Comparison of ENCODE assay signal across 10 cellular contexts in genomic region chr12:1576410-1577240, GRCh38. TPM values are rescaled to one million over a fixed set of nuclear protein-coding genes. Genes with fewer than 3 reads are reported as not detected.
DNase-seq lines count a peak whose midpoint lies in the region; ATAC-seq and TF ChIP-seq lines count a peak whose summit lies in the region.
"Had no signal": no experiment of that assay in that cellular context is flagged by ENCODE, and none has a peak within 500 bp of the region (broad histone marks: within the 10 kb centered on the region; RNA-seq: fewer than 3 reads in every experiment).

No MANE protein-coding gene starts in this region.

- H3K27me3 Mint-ChIP-seq in activated CD8-positive, alpha-beta T cell treated with anti-CD3 and anti-CD28 coated beads for 36 hours = no peaks in the 10 kb centered on the region

- H3K27ac ChIP-seq in esophagus squamous epithelium (peak overlapping the region; percentile 6 to 79 (median 63)), muscle layer of colon (ENCODE audit: low read depth, low read length) (peak overlapping the region; percentile 62)

- H3K36me3 Mint-ChIP-seq in activated CD8-positive, alpha-beta T cell treated with anti-CD3 and anti-CD28 coated beads for 36 hours (ENCODE audit: low read depth) = peaks cover 1% of the 10 kb centered on the region

- ATAC-seq in Right ventricle myocardium inferior = peak; percentile 68
- no peak for ATAC-seq in HG02938 (IDR thresholded peaks at IDR 0.05; ENCODE audit: unreplicated experiment)
- ATAC-seq in activated CD8-positive, alpha-beta T cell treated with anti-CD3 and anti-CD28 coated beads for 36 hours = no peak

- no peaks in the 10 kb centered on the region for H3K9me3 ChIP-seq in esophagus squamous epithelium
- no peaks in the 10 kb centered on the region for H3K9me3 ChIP-seq in muscle layer of colon (ENCODE audit: low read length)

- H3K36me3 ChIP-seq in esophagus squamous epithelium = no peaks in the 10 kb centered on the region
- H3K36me3 ChIP-seq in muscle layer of colon (ENCODE audit: insufficient read depth, low read length) = no peaks in the 10 kb centered on the region

- peak overlapping the region; percentile 3 for H3K9ac ChIP-seq in muscle layer of colon (ENCODE audit: low read length)

- TF ChIP-seq POLR2A in esophagus squamous epithelium (IDR thresholded peaks at IDR 0.05) = no peak

- CTCF ChIA-PET in activated CD8-positive, alpha-beta T cell treated with anti-CD3 and anti-CD28 coated beads for 36 hours (lab: Charles Lee) = interaction anchor here (10.4 kb wide), 1 partner anchor 459 kb away, joined by 177 read pairs; no protein-coding TSS in a partner anchor

- H3K27me3 ChIP-seq in esophagus squamous epithelium (no peaks in the 10 kb centered on the region), muscle layer of colon (ENCODE audit: control insufficient read depth in 1 of 2, insufficient read depth in 2 of 2, low read length in 2 of 2) (no peaks in the 10 kb centered on the region)

- H3K4me3 Mint-ChIP-seq in activated CD8-positive, alpha-beta T cell treated with anti-CD3 and anti-CD28 coated beads for 36 hours = no peak overlapping the region

- H3K4me1 ChIP-seq in esophagus squamous epithelium (peaks cover 10 to 34% (median 20%) of the 10 kb centered on the region in 3 donors), muscle layer of colon (ENCODE audit: insufficient read depth, low read length) (peaks cover 22% of the 10 kb centered on the region)

- intact Hi-C loops in Right ventricle myocardium inferior (cut with DNase I) = no loop called here
- intact Hi-C loops in cardiac septum (cut with DNase I) = loop anchor here (10.0 kb wide), 1 partner anchor 302 kb away; no protein-coding TSS in a partner anchor
- intact Hi-C loops in esophagus squamous epithelium (cut with DNase I) = no loop called here
- intact Hi-C loops in head of caudate nucleus (cut with DNase I) = no loop called here
- intact Hi-C loops in activated CD8-positive, alpha-beta T cell treated with anti-CD3 and anti-CD28 coated beads for 36 hours (cut with micrococcal nuclease) = no loop called here

- no peak overlapping the region for H3K27ac Mint-ChIP-seq in activated CD8-positive, alpha-beta T cell treated with anti-CD3 and anti-CD28 coated beads for 36 hours

- H3K9me3 Mint-ChIP-seq in activated CD8-positive, alpha-beta T cell treated with anti-CD3 and anti-CD28 coated beads for 36 hours = no peaks in the 10 kb centered on the region

- H3K4me1 Mint-ChIP-seq in activated CD8-positive, alpha-beta T cell treated with anti-CD3 and anti-CD28 coated beads for 36 hours (ENCODE audit: low read depth) = peaks cover 2% of the 10 kb centered on the region

- DNase-seq in Right ventricle myocardium inferior (ENCODE audit: missing footprints) (no peak), cardiac septum (ENCODE audit: low spot score) (no peak), esophagus squamous epithelium (lab: John Stamatoyannopoulos, UW) (no peak), head of caudate nucleus (no peak)
- DNase-seq in activated CD4-positive, alpha-beta T cell treated with anti-CD3 and anti-CD28 coated beads for 4 hours = no peak
- DNase-seq in activated CD8-positive, alpha-beta T cell treated with anti-CD3 and anti-CD28 coated beads for 36 hours = no peak
- DNase-seq: activated effector memory CD4-positive, alpha-beta T cell treated with anti-CD3 and anti-CD28 coated beads, Interleukin-2, amount 50 U/mL, for 16 hours had no signal

- 66 to 71% methylated on average over 18 to 21 of the region's 21 CpGs for WGBS in esophagus squamous epithelium, 2 donors

- H3K4me3 ChIP-seq in esophagus squamous epithelium (peak overlapping the region in 3 of 4 donors; percentile 9 to 49 (median 19)), muscle layer of colon (ENCODE audit: low read depth in 1 of 2, low read length in 2 of 2) (peak overlapping the region; percentile 12 to 60)
- H3K4me3 ChIP-seq: skin epidermis had no signal

- POLR2A ChIA-PET in activated CD8-positive, alpha-beta T cell treated with anti-CD3 and anti-CD28 coated beads for 36 hours (lab: Charles Lee) = interaction anchor here (0.8 kb wide), 1 partner anchor 11 kb away, joined by 3 read pairs; no protein-coding TSS in a partner anchor

- TF ChIP-seq CTCF in esophagus squamous epithelium (IDR thresholded peaks at IDR 0.05) = no peak
- TF ChIP-seq CTCF in activated CD8-positive, alpha-beta T cell treated with anti-CD3 and anti-CD28 coated beads for 36 hours (IDR thresholded peaks at IDR 0.05) = no peak

RNA-seq across cellular contexts. Expression of gene FBXL14, which starts 17.8 kb away (rescaled TPM):
- total RNA-seq in Right ventricle myocardium inferior (6.2 TPM), cardiac septum (6.9 TPM), esophagus squamous epithelium (10 to 100 TPM in 1 of 4 donors, 1 to 10 TPM in 3; 6.5 to 14.9 (median 8.8) TPM)
- 10 to 100 TPM; 23.3 to 25.1 TPM for total RNA-seq in activated CD8-positive, alpha-beta T cell treated with anti-CD3 and anti-CD28 coated beads for 36 hours

RNA-seq across cellular contexts. Expression of gene WNT5B, which starts 52.4 kb away (rescaled TPM):
- 2.9 TPM for total RNA-seq in Right ventricle myocardium inferior
- 0.43 TPM for total RNA-seq in cardiac septum
- total RNA-seq in esophagus squamous epithelium = 10 to 100 TPM in 2 of 4 donors, 1 to 10 TPM in 2; 5.6 to 30.9 (median 12.7) TPM
- total RNA-seq in activated CD8-positive, alpha-beta T cell treated with anti-CD3 and anti-CD28 coated beads for 36 hours = not detected
